In the genomic region with DNA sequence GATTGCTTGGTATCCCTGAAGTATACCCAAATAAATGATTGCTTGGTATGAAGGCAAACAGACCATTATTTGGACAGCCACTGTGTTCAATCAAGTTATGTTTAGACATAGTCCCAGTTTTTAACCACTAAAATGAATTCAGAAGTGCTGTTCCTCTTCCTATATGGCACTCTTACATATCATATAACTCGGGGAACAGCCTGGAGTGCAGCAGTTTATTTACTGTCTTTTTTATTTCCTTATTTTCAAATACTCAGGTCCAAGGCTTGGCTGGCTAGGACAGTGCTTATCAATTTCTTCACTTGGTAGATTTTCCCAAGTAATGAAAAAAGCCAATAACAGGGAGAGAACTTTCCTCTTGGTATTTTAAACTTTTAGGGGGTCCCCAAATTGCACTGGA, we compare ENCODE assay signal across 28 cellular contexts.
"Had no signal": no experiment of that assay in that cellular context is flagged by ENCODE, and none has a peak within 500 bp of the region (broad histone marks: within the 10 kb centered on the region; RNA-seq: fewer than 3 reads in every experiment).

No MANE protein-coding gene starts in this region.

- H3K9ac ChIP-seq: neural progenitor cell, parathyroid adenoma had no signal

- H3K4me2 ChIP-seq: neural progenitor cell had no signal

- H3K36me3 Mint-ChIP-seq: natural killer cell; neural progenitor cell; stimulated activated effector memory CD8-positive, alpha-beta T cell treated with anti-CD3 and anti-CD28 coated beads, Interleukin-12 subunit alpha, Interleukin-12 subunit beta, amount 100 ng/mL, for 72 hours; stimulated activated naive B cell treated with anti-CD40 and anti-IgM and Interleukin-4, amounts not matched to agents 10 μg/mL and 1 μg/mL and 100 μg/mL, for 72 hours; type B pancreatic cell had no signal

- ATAC-seq: natural killer cell; psoas muscle; right cardiac atrium; stimulated activated effector memory CD8-positive, alpha-beta T cell treated with anti-CD3 and anti-CD28 coated beads, Interleukin-12 subunit alpha, Interleukin-12 subunit beta, amount 100 ng/mL, for 72 hours; stimulated activated naive B cell treated with anti-CD40 and anti-IgM and Interleukin-4, amounts not matched to agents 10 μg/mL and 1 μg/mL and 100 μg/mL, for 72 hours; upper lobe of right lung had no signal

- H3K4me1 ChIP-seq: parathyroid adenoma, psoas muscle, sigmoid colon, thyroid gland, tibial nerve, upper lobe of right lung, uterus had no signal

- DNase-seq: natural killer cell; occipital lobe; ovary; posterior cingulate gyrus; psoas muscle; right cardiac atrium; right lobe of liver; sigmoid colon; small intestine; stimulated activated CD4-positive, alpha-beta T cell treated with anti-CD3 and anti-CD28 coated beads, Interleukin-15, amount 100 ng/mL, for 24 hours; stimulated activated CD4-positive, alpha-beta T cell treated with anti-CD3 and anti-CD28 coated beads, Interleukin-2, amount 100 ng/mL, for 24 hours; stimulated activated CD4-positive, alpha-beta T cell treated with anti-CD3 and anti-CD28 coated beads, Interleukin-2, amount 100 ng/mL, for 48 hours; stimulated activated CD4-positive, alpha-beta T cell treated with anti-CD3 and anti-CD28 coated beads, Interleukin-4, amount 100 ng/mL, for 24 hours; stimulated activated naive B cell treated with anti-CD40 and anti-IgM and Interleukin-4, amounts not matched to agents 10 μg/mL and 1 μg/mL and 100 μg/mL, for 72 hours; stimulated activated naive CD4-positive, alpha-beta T cell treated with Interleukin-2 at 50 U/mL for 16 hours; stomach; thyroid gland; upper lobe of right lung; uterus had no signal

- H3K27me3 Mint-ChIP-seq: progenitor cell of endocrine pancreas, type B pancreatic cell had no signal

- H3K36me3 ChIP-seq: neural progenitor cell, ovary, right lobe of liver, sigmoid colon, stomach, thoracic aorta, thyroid gland, tibial nerve, upper lobe of right lung, uterus had no signal

- H3K27me3 ChIP-seq: neural progenitor cell, ovary, right lobe of liver, sigmoid colon, stomach, thyroid gland, tibial nerve, upper lobe of right lung, uterus had no signal

- H3K4me3 ChIP-seq: neural progenitor cell, ovary, psoas muscle, right lobe of liver, sigmoid colon, stomach, thoracic aorta, thyroid gland, tibial nerve, upper lobe of right lung, uterus had no signal

- H2AFZ ChIP-seq: neural progenitor cell, parathyroid adenoma had no signal

- H3K4me1 Mint-ChIP-seq: natural killer cell; stimulated activated effector memory CD8-positive, alpha-beta T cell treated with anti-CD3 and anti-CD28 coated beads, Interleukin-12 subunit alpha, Interleukin-12 subunit beta, amount 100 ng/mL, for 72 hours; stimulated activated naive B cell treated with anti-CD40 and anti-IgM and Interleukin-4, amounts not matched to agents 10 μg/mL and 1 μg/mL and 100 μg/mL, for 72 hours had no signal

- H3K4me3 Mint-ChIP-seq: natural killer cell; nephron; neural progenitor cell; stimulated activated effector memory CD8-positive, alpha-beta T cell treated with anti-CD3 and anti-CD28 coated beads, Interleukin-12 subunit alpha, Interleukin-12 subunit beta, amount 100 ng/mL, for 72 hours; stimulated activated naive B cell treated with anti-CD40 and anti-IgM and Interleukin-4, amounts not matched to agents 10 μg/mL and 1 μg/mL and 100 μg/mL, for 72 hours; stimulated activated naive CD8-positive, alpha-beta T cell treated with anti-CD3 and anti-CD28 coated beads, Interleukin-15, Interleukin-2, amounts not matched to agents 100 ng/mL and 50 ng/mL, for 24 hours; type B pancreatic cell had no signal

- H3K9me3 ChIP-seq: ovary, psoas muscle, right lobe of liver, thoracic aorta, thyroid gland, upper lobe of right lung, uterus had no signal

- H3K79me2 ChIP-seq: parathyroid adenoma had no signal

- H3K9me3 Mint-ChIP-seq: natural killer cell; nephron; stimulated activated effector memory CD8-positive, alpha-beta T cell treated with anti-CD3 and anti-CD28 coated beads, Interleukin-12 subunit alpha, Interleukin-12 subunit beta, amount 100 ng/mL, for 72 hours; stimulated activated naive CD8-positive, alpha-beta T cell treated with anti-CD3 and anti-CD28 coated beads, Interleukin-15, Interleukin-2, amounts not matched to agents 100 ng/mL and 50 ng/mL, for 24 hours; type B pancreatic cell had no signal

- FAIRE-seq: small intestine had no signal

- H3K27ac Mint-ChIP-seq: natural killer cell; nephron; neural progenitor cell; progenitor cell of endocrine pancreas; stimulated activated effector memory CD8-positive, alpha-beta T cell treated with anti-CD3 and anti-CD28 coated beads, Interleukin-12 subunit alpha, Interleukin-12 subunit beta, amount 100 ng/mL, for 72 hours; stimulated activated naive B cell treated with anti-CD40 and anti-IgM and Interleukin-4, amounts not matched to agents 10 μg/mL and 1 μg/mL and 100 μg/mL, for 72 hours; stimulated activated naive CD8-positive, alpha-beta T cell treated with anti-CD3 and anti-CD28 coated beads, Interleukin-15, Interleukin-2, amounts not matched to agents 100 ng/mL and 50 ng/mL, for 24 hours; type B pancreatic cell had no signal

- H3K27ac ChIP-seq: neural progenitor cell, ovary, parathyroid adenoma, psoas muscle, right lobe of liver, sigmoid colon, stomach, thoracic aorta, thyroid gland, tibial nerve, upper lobe of right lung, uterus had no signal
